In genomic region chr19:55913643-55914268, GRCh38 we compare ENCODE assay signal across 12 cellular contexts. TPM values are rescaled to one million over a fixed set of nuclear protein-coding genes. Genes with fewer than 3 reads are reported as not detected.
A peak's percentile ranks its signal among the peaks of the same experiment; 100 is the strongest.
DNase-seq lines count a peak whose midpoint lies in the region; ATAC-seq, FAIRE-seq and TF ChIP-seq lines count a peak whose summit lies in the region.
"Had no signal": no experiment of that assay in that cellular context is flagged by ENCODE, and none has a peak within 500 bp of the region (broad histone marks: within the 10 kb centered on the region; RNA-seq: fewer than 3 reads in every experiment).

No MANE protein-coding gene starts in this region.

- CTCF ChIA-PET in K562 (lab: Yijun Ruan, JAX; ENCODE audit: low intra/inter-chr PET ratio) = interaction anchor here (0.6 kb wide), 1 partner anchor 417 kb away, joined by 3 read pairs; no protein-coding TSS in a partner anchor

- no peaks in the 10 kb centered on the region for H3K27me3 Mint-ChIP-seq in CD14-positive monocyte (ENCODE audit: low read depth in 3 of 3)
- no peaks in the 10 kb centered on the region for H3K27me3 Mint-ChIP-seq in activated T-helper 1 cell treated with anti-CD3 and anti-CD28 coated beads, Interleukin-12 subunit alpha, Interleukin-12 subunit beta, Interleukin-2, Interleukin-4 antibody, amounts not matched to agents 30 ng/mL and 10 ng/mL and 1 ng/mL, durations not matched to agents 14 hours and 24 hours and 36 hours (ENCODE audit: insufficient read depth)

- H3K9me3 ChIP-seq in K562 (replicated peaks; ENCODE audit: control insufficient read depth, insufficient read depth, low read depth, low read length) = no peaks in the 10 kb centered on the region

- no peak overlapping the region for H3K9ac ChIP-seq in K562 (ENCODE audit: insufficient read depth in 1 of 2, low read depth in 2 of 2, low read length in 2 of 2)

- H3K27ac ChIP-seq in K562 (ENCODE audit: extremely low read depth, low read depth, low read length) = no peak overlapping the region

- POLR2A ChIA-PET in K562 (lab: Yijun Ruan, JAX) = no interaction called here

- H3K4me1 Mint-ChIP-seq in CD14-positive monocyte = no peaks in the 10 kb centered on the region
- no peaks in the 10 kb centered on the region for H3K4me1 Mint-ChIP-seq in activated T-helper 1 cell treated with anti-CD3 and anti-CD28 coated beads, Interleukin-12 subunit alpha, Interleukin-12 subunit beta, Interleukin-2, Interleukin-4 antibody, amounts not matched to agents 30 ng/mL and 10 ng/mL and 1 ng/mL, durations not matched to agents 14 hours and 24 hours and 36 hours (ENCODE audit: low read depth)
- H3K4me1 Mint-ChIP-seq: stimulated activated effector memory CD8-positive, alpha-beta T cell treated with anti-CD3 and anti-CD28 coated beads, Interleukin-12 subunit alpha, Interleukin-12 subunit beta, amount 100 ng/mL, for 72 hours had no signal

- no TSS peak for BruUV-seq in K562 (replicated peaks; lab: Mats Ljungman, UMichigan)

- H3K9me3 Mint-ChIP-seq in CD14-positive monocyte = peaks cover 24 to 61% (median 35%) of the 10 kb centered on the region in 7 donors
- peaks cover 62% of the 10 kb centered on the region for H3K9me3 Mint-ChIP-seq in activated T-helper 1 cell treated with anti-CD3 and anti-CD28 coated beads, Interleukin-12 subunit alpha, Interleukin-12 subunit beta, Interleukin-2, Interleukin-4 antibody, amounts not matched to agents 30 ng/mL and 10 ng/mL and 1 ng/mL, durations not matched to agents 14 hours and 24 hours and 36 hours

- H3K4me3 ChIP-seq in K562 = no peak overlapping the region

- H3K79me2 ChIP-seq in K562 (ENCODE audit: control insufficient read depth, insufficient read depth, low read length) = no peaks in the 10 kb centered on the region

- TF ChIP-seq RAD21 in K562 (CRISPR knock-in tag; conservative IDR thresholded peaks at IDR 0.05 in 1 of 2, IDR thresholded peaks at IDR 0.05 in 1 of 2) = no peak

- no peak overlapping the region; the same call in 1 of the 2 replicates for H2AFZ ChIP-seq in K562 (ENCODE audit: low read depth, low read length)

- H3K27me3 ChIP-seq in K562 (ENCODE audit: control insufficient read depth in 2 of 2, insufficient read depth in 2 of 2, low read length in 2 of 2) = no peaks in the 10 kb centered on the region

- in situ Hi-C loops in K562 (cut with MboI) = no loop called here

- FAIRE-seq in K562 (lab: Jason Lieb, UNC) = no peak

- ATAC-seq in K562 = peak; percentile 76
- ATAC-seq: CD8-positive, alpha-beta T cell; stimulated activated effector memory CD8-positive, alpha-beta T cell treated with anti-CD3 and anti-CD28 coated beads, Interleukin-12 subunit alpha, Interleukin-12 subunit beta, amount 100 ng/mL, for 72 hours had no signal

- H3K4me1 ChIP-seq in K562 (replicated peaks in 1 of 2; ENCODE audit: control insufficient read depth in 2 of 2, insufficient read depth in 2 of 2, low read length in 2 of 2) = no peaks in the 10 kb centered on the region

- no peaks in the 10 kb centered on the region for H3K36me3 Mint-ChIP-seq in CD14-positive monocyte
- no peaks in the 10 kb centered on the region for H3K36me3 Mint-ChIP-seq in activated T-helper 1 cell treated with anti-CD3 and anti-CD28 coated beads, Interleukin-12 subunit alpha, Interleukin-12 subunit beta, Interleukin-2, Interleukin-4 antibody, amounts not matched to agents 30 ng/mL and 10 ng/mL and 1 ng/mL, durations not matched to agents 14 hours and 24 hours and 36 hours (ENCODE audit: low read depth)
- H3K36me3 Mint-ChIP-seq: CD8-positive, alpha-beta T cell; stimulated activated effector memory CD8-positive, alpha-beta T cell treated with anti-CD3 and anti-CD28 coated beads, Interleukin-12 subunit alpha, Interleukin-12 subunit beta, amount 100 ng/mL, for 72 hours had no signal

- no peak for TF ChIP-seq EP300 in K562 (IDR thresholded peaks at IDR 0.05; ENCODE audit: low read length)

- no peaks in the 10 kb centered on the region for H4K20me1 ChIP-seq in K562 (replicated peaks; ENCODE audit: control insufficient read depth, insufficient read depth, low read length)

- intact Hi-C loops in CD14-positive monocyte (cut with micrococcal nuclease) = no loop called here
- intact Hi-C loops in K562 (cut with micrococcal nuclease) = no loop called here
- intact Hi-C loops in activated T-helper 1 cell treated with anti-CD3 and anti-CD28 coated beads, Interleukin-12 subunit alpha, Interleukin-12 subunit beta, Interleukin-2, Interleukin-4 antibody, amounts not matched to agents 30 ng/mL and 10 ng/mL and 1 ng/mL, durations not matched to agents 14 hours and 24 hours and 36 hours (cut with micrococcal nuclease) = no loop called here

- TF ChIP-seq CTCF in CD14-positive monocyte (IDR thresholded peaks at IDR 0.05) (peak; percentile 11), GM12873 (IDR thresholded peaks at IDR 0.05; ENCODE audit: insufficient read depth, low read depth, low read length, missing control alignments) (peak; percentile 52), K562 (IDR thresholded peaks at IDR 0.05 in 2 of 3, conservative IDR thresholded peaks at IDR 0.05 in 1 of 3; ENCODE audit: insufficient read depth in 2 of 3, low read depth in 1 of 3, low read length in 3 of 3) (peak; percentile 54 to 62 (median 59))

- H3K27ac Mint-ChIP-seq in CD14-positive monocyte = no peak overlapping the region
- H3K27ac Mint-ChIP-seq in activated T-helper 1 cell treated with anti-CD3 and anti-CD28 coated beads, Interleukin-12 subunit alpha, Interleukin-12 subunit beta, Interleukin-2, Interleukin-4 antibody, amounts not matched to agents 30 ng/mL and 10 ng/mL and 1 ng/mL, durations not matched to agents 14 hours and 24 hours and 36 hours = no peak overlapping the region
- H3K27ac Mint-ChIP-seq: CD8-positive, alpha-beta T cell; stimulated activated effector memory CD8-positive, alpha-beta T cell treated with anti-CD3 and anti-CD28 coated beads, Interleukin-12 subunit alpha, Interleukin-12 subunit beta, amount 100 ng/mL, for 72 hours had no signal

- DNase-seq in CD14-positive monocyte (ENCODE audit: low spot score) = no peak
- peak; percentile 33 for DNase-seq in NAMALWA (ENCODE audit: low spot score)
- DNase-seq in K562 (ENCODE audit: extremely low read depth in 1 of 4, low spot score in 3 of 4) = peak in 3 of 4 experiments; percentile 15 to 28 (median 28)
- no peak for DNase-seq in KG1 (lab: John Stamatoyannopoulos, UW)
- DNase-seq in NCI-H446 treated with DMSO at 0.1 percent for 48 hours (lab: John Stamatoyannopoulos, UW) = no peak
- DNase-seq in stimulated activated CD4-positive, alpha-beta T cell treated with anti-CD3 and anti-CD28 coated beads, Interleukin-15, amount 100 ng/mL, for 24 hours = no peak
- DNase-seq in activated T-helper 1 cell treated with anti-CD3 and anti-CD28 coated beads, Interleukin-12 subunit alpha, Interleukin-12 subunit beta, Interleukin-2, Interleukin-4 antibody, amounts not matched to agents 30 ng/mL and 10 ng/mL and 1 ng/mL, durations not matched to agents 14 hours and 24 hours and 36 hours (ENCODE audit: low spot score) = no peak
- DNase-seq: CD8-positive, alpha-beta T cell; NCI-H1417 treated with DMSO at 0.1 percent for 48 hours had no signal

- no peak for TF ChIP-seq POLR2A in K562 (conservative IDR thresholded peaks at IDR 0.05)

- H3K9me1 ChIP-seq in K562 (ENCODE audit: control insufficient read depth, insufficient read depth, low read length) = no peaks in the 10 kb centered on the region

- H3K4me3 Mint-ChIP-seq in CD14-positive monocyte = no peak overlapping the region
- no peak overlapping the region for H3K4me3 Mint-ChIP-seq in activated T-helper 1 cell treated with anti-CD3 and anti-CD28 coated beads, Interleukin-12 subunit alpha, Interleukin-12 subunit beta, Interleukin-2, Interleukin-4 antibody, amounts not matched to agents 30 ng/mL and 10 ng/mL and 1 ng/mL, durations not matched to agents 14 hours and 24 hours and 36 hours
- H3K4me3 Mint-ChIP-seq: CD8-positive, alpha-beta T cell; stimulated activated effector memory CD8-positive, alpha-beta T cell treated with anti-CD3 and anti-CD28 coated beads, Interleukin-12 subunit alpha, Interleukin-12 subunit beta, amount 100 ng/mL, for 72 hours had no signal

- no peaks in the 10 kb centered on the region for H3K36me3 ChIP-seq in K562 (ENCODE audit: control insufficient read depth, insufficient read depth, low read length)

- WGBS in K562 (ENCODE audit: insufficient coverage, low coverage, missing lambda C conversion rate) = 2% methylated on average over 9 of the region's 9 CpGs

- no peak overlapping the region for H3K4me2 ChIP-seq in K562 (ENCODE audit: insufficient read depth, low read length)

RNA-seq across cellular contexts. Expression of gene NLRP13, which starts 18.4 kb away (rescaled TPM):
- polyA plus RNA-seq in CD14-positive monocyte (not detected), K562 (2011; rRNA removed) (not detected in 2 replicates), K562 (2014; fragmentation: Illumina TruSeq; extraction: Trizol) (not detected in 2 replicates), K562 (2014; fragmentation: Nextera tagmentation; extraction: Ambion mirVana) (not detected), K562 (2014; rRNA removed) (not detected in 2 replicates)
- total RNA-seq in K562 (2011; cell fraction: chromatin; rRNA removed; ENCODE audit: low replicate concordance) = not detected in 2 replicates
- not detected in 2 replicates for total RNA-seq in K562 (2011; cell fraction: nucleolus; rRNA removed)
- total RNA-seq in K562 (2011; cell fraction: nucleoplasm; rRNA removed) = not detected in 2 replicates
- total RNA-seq in K562 (2014; rRNA removed) (not detected in 2 replicates), K562 (2014; rRNA removed; fragmentation: Illumina TruSeq; extraction: Trizol) (not detected in 2 replicates), K562 (2015; rRNA removed; fragmentation: Illumina TruSeq; extraction: Trizol) (not detected in 2 replicates), K562 (2021) (not detected in 2 replicates)
- not detected in 2 replicates for polyA plus RNA-seq in K562 (2011; cell fraction: cytosol; rRNA removed)
- not detected in 2 replicates for polyA plus RNA-seq in K562 (2011; cell fraction: nucleus; rRNA removed)
- not detected in 2 replicates for polyA plus RNA-seq in K562 (2012)
- not detected in 2 replicates for polyA minus RNA-seq in K562 (2011; rRNA and poly(A)+ RNA removed)
- polyA minus RNA-seq in K562 (2011; cell fraction: cytosol; rRNA and poly(A)+ RNA removed) = not detected in 2 replicates
- polyA minus RNA-seq in K562 (2011; cell fraction: nucleus; rRNA and poly(A)+ RNA removed) = not detected in 2 replicates
- not detected in 2 replicates for total RNA-seq in activated T-helper 1 cell treated with anti-CD3 and anti-CD28 coated beads, Interleukin-12 subunit alpha, Interleukin-12 subunit beta, Interleukin-2, Interleukin-4 antibody, amounts not matched to agents 30 ng/mL and 10 ng/mL and 1 ng/mL, durations not matched to agents 14 hours and 24 hours and 36 hours
- total RNA-seq: CD8-positive, alpha-beta T cell; liver had no signal
- polyA plus RNA-seq: liver had no signal

RNA-seq across cellular contexts. Expression of gene NLRP8, which starts 33.9 kb away (rescaled TPM):
- not detected for polyA plus RNA-seq in CD14-positive monocyte
- total RNA-seq in K562 (2011; cell fraction: chromatin; rRNA removed; ENCODE audit: low replicate concordance) = not detected in 2 replicates
- total RNA-seq in K562 (2011; cell fraction: nucleolus; rRNA removed) = not detected in 2 replicates
- not detected in 2 replicates for total RNA-seq in K562 (2011; cell fraction: nucleoplasm; rRNA removed)
- total RNA-seq in K562 (2014; rRNA removed) = not detected in 2 replicates
- not detected in 2 replicates for total RNA-seq in K562 (2014; rRNA removed; fragmentation: Illumina TruSeq; extraction: Trizol)
- total RNA-seq in K562 (2015; rRNA removed; fragmentation: Illumina TruSeq; extraction: Trizol) = not detected in 2 replicates
- not detected in 2 replicates for total RNA-seq in K562 (2021)
- not detected in 2 replicates for polyA plus RNA-seq in K562 (2011; rRNA removed)
- polyA plus RNA-seq in K562 (2011; cell fraction: cytosol; rRNA removed) = not detected in 2 replicates
- not detected in 2 replicates for polyA plus RNA-seq in K562 (2011; cell fraction: nucleus; rRNA removed)
- not detected in 2 replicates for polyA plus RNA-seq in K562 (2012)
- polyA plus RNA-seq in K562 (2014; fragmentation: Illumina TruSeq; extraction: Trizol) = not detected in 2 replicates
- polyA plus RNA-seq in K562 (2014; fragmentation: Nextera tagmentation; extraction: Ambion mirVana) = not detected
- not detected in 2 replicates for polyA plus RNA-seq in K562 (2014; rRNA removed)
- polyA minus RNA-seq in K562 (2011; rRNA and poly(A)+ RNA removed) = not detected in 2 replicates
- not detected in 2 replicates for polyA minus RNA-seq in K562 (2011; cell fraction: cytosol; rRNA and poly(A)+ RNA removed)
- polyA minus RNA-seq in K562 (2011; cell fraction: nucleus; rRNA and poly(A)+ RNA removed) = not detected in 2 replicates
- not detected in 2 replicates for total RNA-seq in activated T-helper 1 cell treated with anti-CD3 and anti-CD28 coated beads, Interleukin-12 subunit alpha, Interleukin-12 subunit beta, Interleukin-2, Interleukin-4 antibody, amounts not matched to agents 30 ng/mL and 10 ng/mL and 1 ng/mL, durations not matched to agents 14 hours and 24 hours and 36 hours
- total RNA-seq: CD8-positive, alpha-beta T cell; liver had no signal
- polyA plus RNA-seq: liver had no signal

Comparison
In these comparisons a context has a peak if more than half of its experiments do, and no peak if none do; other contexts are left out.
1. DNase-seq: peak in NAMALWA (single experiment) and K562 (3 of 4); none in CD14-positive monocyte (single experiment), KG1 (single experiment), NCI-H446 treated with DMSO at 0.1 percent for 48 hours (single experiment), stimulated activated CD4-positive, alpha-beta T cell treated with anti-CD3 and anti-CD28 coated beads, Interleukin-15, amount 100 ng/mL, for 24 hours (single experiment) and activated T-helper 1 cell treated with anti-CD3 and anti-CD28 coated beads, Interleukin-12 subunit alpha, Interleukin-12 subunit beta, Interleukin-2, Interleukin-4 antibody, amounts not matched to agents 30 ng/mL and 10 ng/mL and 1 ng/mL, durations not matched to agents 14 hours and 24 hours and 36 hours (single experiment).
2. Peak in every context shown above with its lines, with median percentiles within 50 percentile points of each other: CTCF ChIP-seq.